ENCODE assay signal across 8 cellular contexts in genomic region chr19:16429066-16429758, GRCh38. TPM values are rescaled to one million over a fixed set of nuclear protein-coding genes. Genes with fewer than 3 reads are reported as not detected.
DNase-seq lines count a peak whose midpoint lies in the region; ATAC-seq and FAIRE-seq lines count a peak whose summit lies in the region.

No MANE protein-coding gene starts in this region.

- H3K27me3 Mint-ChIP-seq in T-helper 17 cell, result no peaks in the 10 kb centered on the region

- H3K4me3 Mint-ChIP-seq in T-helper 17 cell, result no peak overlapping the region

- no peaks in the 10 kb centered on the region for H3K9me3 ChIP-seq in MG63
- H3K9me3 ChIP-seq in T-helper 17 cell (ENCODE audit: control insufficient read depth, low read length, poor library complexity, severe bottlenecking), result no peaks in the 10 kb centered on the region

- ATAC-seq in T-helper 17 cell, result peak; percentile 67
- ATAC-seq in left cardiac atrium, result peak; percentile 89 to 92
- peak; percentile 20 for ATAC-seq in sciatic nerve
- ATAC-seq in GM21825 (IDR thresholded peaks at IDR 0.05; ENCODE audit: unreplicated experiment), result no peak

- H3K4me1 Mint-ChIP-seq in T-helper 17 cell, result peaks cover 18% of the 10 kb centered on the region

- H3K36me3 Mint-ChIP-seq in T-helper 17 cell (ENCODE audit: low read depth), result peaks cover 9% of the 10 kb centered on the region

- no peak for FAIRE-seq in RCC 7860 (lab: Jason Lieb, UNC)

- H3K27me3 ChIP-seq in MG63, result no peaks in the 10 kb centered on the region

- intact Hi-C loops in left cardiac atrium (cut with DNase I) (no loop called here), sciatic nerve (cut with DNase I) (loop anchor here (10.0 kb wide), 1 partner anchor 1836 kb away; no protein-coding TSS in a partner anchor)

- H3K27ac Mint-ChIP-seq in T-helper 17 cell, result peak overlapping the region; percentile 87

- no peak overlapping the region for H3K4me3 ChIP-seq in MG63

- DNase-seq in MG63 (peak; percentile 45), T-helper 17 cell (no peak), left cardiac atrium (peak; percentile 74), sciatic nerve (ENCODE audit: low spot score) (no peak), D341Med (ENCODE audit: low spot score) (no peak), RCC 7860 (ENCODE audit: low spot score) (no peak)
- DNase-seq in activated CD8-positive, alpha-beta memory T cell treated with anti-CD3 and anti-CD28 coated beads, Interleukin-2, amount 50 U/mL, for 48 hours, result no peak

- H3K36me3 ChIP-seq in MG63, result peaks cover 60% of the 10 kb centered on the region

RNA-seq across cellular contexts. Expression of gene EPS15L1, which starts 42.6 kb away (rescaled TPM):
- total RNA-seq in MG63 (2014; rRNA removed; shearing (Covaris generic); ENCODE audit: low replicate concordance), result 14.7 and 23.1 TPM in 2 replicates
- total RNA-seq in T-helper 17 cell, result 10 to 100 TPM; 42.7 to 44.1 TPM
- total RNA-seq in left cardiac atrium, result 10 to 100 TPM; 59.9 to 67.4 TPM
- total RNA-seq in sciatic nerve, result 50.6 TPM

Comparison
In these comparisons a context has a peak if more than half of its experiments do, and no peak if none do; other contexts are left out.
1. DNase-seq: peak in MG63 (single experiment) and left cardiac atrium (single experiment); none in T-helper 17 cell (0 of 3), sciatic nerve (single experiment), D341Med (single experiment), RCC 7860 (single experiment) and activated CD8-positive, alpha-beta memory T cell treated with anti-CD3 and anti-CD28 coated beads, Interleukin-2, amount 50 U/mL, for 48 hours (single experiment).